In genomic region chr12:4991801-4992200, GRCh38 we compare ENCODE assay signal across 29 cellular contexts. TPM values are rescaled to one million over a fixed set of nuclear protein-coding genes. Genes with fewer than 3 reads are reported as not detected.
"Had no signal": no experiment of that assay in that cellular context is flagged by ENCODE, and none has a peak within 500 bp of the region (broad histone marks: within the 10 kb centered on the region; RNA-seq: fewer than 3 reads in every experiment).

No MANE protein-coding gene starts in this region.

- FAIRE-seq: endometrium, islet of Langerhans, keratinocyte had no signal

- H3K4me1 Mint-ChIP-seq: mesothelial cell of epicardium had no signal

- H3K27me3 ChIP-seq: colonic mucosa had no signal

- H3K4me1 ChIP-seq: colonic mucosa, esophagus squamous epithelium, gastrocnemius medialis, heart right ventricle, left lung, lower lobe of right lung had no signal

- H3K4me3 ChIP-seq: colonic mucosa, esophagus squamous epithelium, gastrocnemius medialis, heart right ventricle, left lung, lower lobe of right lung, mucosa of descending colon had no signal

- ATAC-seq: effector memory CD8-positive, alpha-beta T cell; esophagus mucosa; gastrocnemius medialis; heart right ventricle; left cardiac atrium; left lung; left ventricle myocardium superior; lower lobe of right lung; mucosa of descending colon had no signal

- H3K4me3 Mint-ChIP-seq: dendritic cell treated with granulocyte-macrophage colony-stimulating factor and Interleukin-4, amounts not matched to agents 40 ng/mL and 50 ng/mL, for 4 days; effector memory CD8-positive, alpha-beta T cell; endodermal cell; mesothelial cell of epicardium had no signal

- H3K27ac Mint-ChIP-seq: dendritic cell treated with granulocyte-macrophage colony-stimulating factor and Interleukin-4, amounts not matched to agents 40 ng/mL and 50 ng/mL, for 4 days; effector memory CD8-positive, alpha-beta T cell; endodermal cell; mesothelial cell of epicardium had no signal

- H3K36me3 ChIP-seq: colonic mucosa, esophagus squamous epithelium, gastrocnemius medialis, heart right ventricle, left lung, lower lobe of right lung had no signal

- H3K9me3 Mint-ChIP-seq: dendritic cell treated with granulocyte-macrophage colony-stimulating factor and Interleukin-4, amounts not matched to agents 40 ng/mL and 50 ng/mL, for 4 days; effector memory CD8-positive, alpha-beta T cell; endodermal cell; mesothelial cell of epicardium had no signal

- H3K36me3 Mint-ChIP-seq: mesothelial cell of epicardium had no signal

- H3K27ac ChIP-seq: colonic mucosa, epithelial cell of prostate, esophagus squamous epithelium, gastrocnemius medialis, heart right ventricle, left lung, lower lobe of right lung had no signal

- H3K9me3 ChIP-seq: colonic mucosa, esophagus squamous epithelium, gastrocnemius medialis, heart right ventricle, left lung, lower lobe of right lung, mucosa of descending colon had no signal

- DNase-seq: colonic mucosa; cortex of kidney; effector CD8-positive, alpha-beta T cell; effector memory CD8-positive, alpha-beta T cell; endodermal cell; erythroblast; esophagus squamous epithelium; foreskin fibroblast; foreskin melanocyte; gastrocnemius medialis; glutamatergic neuron; heart right ventricle; hippocampal formation; left cardiac atrium; left lung; left ventricle myocardium superior; lower lobe of right lung; mesenchymal stem cell; mucosa of descending colon had no signal

RNA-seq across cellular contexts. Expression of gene KCNA5, which starts 51.9 kb away (rescaled TPM):
- total RNA-seq: dermis microvascular lymphatic vessel endothelial cell, endodermal cell, esophagus mucosa, glomerular endothelial cell, lung microvascular endothelial cell had no signal
- polyA plus RNA-seq: keratinocyte had no signal
